ENCODE assay signal across 21 cellular contexts in genomic region chr10:5618042-5618441, GRCh38. TPM values are rescaled to one million over a fixed set of nuclear protein-coding genes. Genes with fewer than 3 reads are reported as not detected.
DNase-seq lines count a peak whose midpoint lies in the region; ATAC-seq and TF ChIP-seq lines count a peak whose summit lies in the region.
"Had no signal": no experiment of that assay in that cellular context is flagged by ENCODE, and none has a peak within 500 bp of the region (broad histone marks: within the 10 kb centered on the region; RNA-seq: fewer than 3 reads in every experiment).

No MANE protein-coding gene starts in this region.

- H3K9me3 Mint-ChIP-seq in MCF 10A (ENCODE audit: unreplicated experiment) = no peaks in the 10 kb centered on the region
- H3K9me3 Mint-ChIP-seq: activated CD4-positive, alpha-beta memory T cell treated with anti-CD3 and anti-CD28 coated beads for 36 hours; activated naive CD8-positive, alpha-beta T cell treated with anti-CD3 and anti-CD28 coated beads, Interleukin-2, amount 10 ng/mL, durations not matched to agents 7 days and 5 days; activated T-helper 2 cell treated with anti-CD3 and anti-CD28 coated beads, Interferon-gamma antibody, Interleukin-2, Interleukin-4, amounts not matched to agents 10 μg/mL and 5 μg/mL and 100 μg/mL, durations not matched to agents 14 hours and 24 hours and 36 hours had no signal

- H2BK120ac ChIP-seq in IMR-90 (ENCODE audit: low read depth, low read length) = no peak overlapping the region

- H2BK20ac ChIP-seq in IMR-90 (ENCODE audit: low read depth, low read length) = no peak overlapping the region

- H3K79me1 ChIP-seq in IMR-90 (ENCODE audit: low read depth in 1 of 2, low read length in 2 of 2) = no peaks in the 10 kb centered on the region

- no peak overlapping the region for H3K56ac ChIP-seq in IMR-90 (ENCODE audit: extremely low read depth, insufficient read depth, low read length)

- no peak overlapping the region for H3K9ac ChIP-seq in IMR-90 (ENCODE audit: low read depth, low read length)
- no peak overlapping the region for H3K9ac ChIP-seq in smooth muscle cell (ENCODE audit: low read depth)

- H3K27me3 ChIP-seq in IMR-90 (ENCODE audit: control insufficient read depth, insufficient read depth, low read length) (no peaks in the 10 kb centered on the region), hepatocyte (no peaks in the 10 kb centered on the region), smooth muscle cell (ENCODE audit: low read depth) (no peaks in the 10 kb centered on the region), upper lobe of right lung (no peaks in the 10 kb centered on the region)
- H3K27me3 ChIP-seq: BE2C, gastroesophageal sphincter, tibial nerve had no signal

- no peak overlapping the region for H3K14ac ChIP-seq in IMR-90 (replicated peaks; ENCODE audit: low read depth, low read length)

- H2AFZ ChIP-seq in IMR-90 (replicated peaks; ENCODE audit: low read length, poor library complexity) = no peak overlapping the region
- H2AFZ ChIP-seq in hepatocyte = no peak overlapping the region
- no peak overlapping the region for H2AFZ ChIP-seq in smooth muscle cell (ENCODE audit: low read depth)

- CTCF ChIA-PET in IMR-90 (lab: Yijun Ruan, JAX) = interaction anchor here (0.6 kb wide), 1 partner anchor 32 kb away, joined by 3 read pairs; no protein-coding TSS in a partner anchor
- CTCF ChIA-PET in MCF 10A (lab: Yijun Ruan, JAX) = interaction anchor here (0.5 to 15.6 kb wide), 9 partner anchors 12 to 803 kb away, joined by 3 to 264 read pairs (median 3); no protein-coding TSS in a partner anchor
- CTCF ChIA-PET in GM10248 (lab: Yijun Ruan, JAX) = interaction anchor here (1.5 to 8.2 kb wide), 2 partner anchors 14 to 177 kb away, joined by 3 to 73 read pairs; no protein-coding TSS in a partner anchor

- intact Hi-C loops in IMR-90 (cut with micrococcal nuclease) (no loop called here), MCF 10A (cut with micrococcal nuclease) (loop anchor here (1.0 kb wide), 1 partner anchor 22 kb away; no protein-coding TSS in a partner anchor), upper lobe of right lung (cut with DNase I) (no loop called here)

- H3K4me1 ChIP-seq in IMR-90 (ENCODE audit: control insufficient read depth, insufficient read depth, low read length) = peaks cover 11% of the 10 kb centered on the region
- peaks cover 37% of the 10 kb centered on the region for H3K4me1 ChIP-seq in hepatocyte (ENCODE audit: insufficient read depth)
- H3K4me1 ChIP-seq in smooth muscle cell (ENCODE audit: low read depth) = peaks cover 23% of the 10 kb centered on the region
- H3K4me1 ChIP-seq in upper lobe of right lung = peaks cover 4% of the 10 kb centered on the region
- H3K4me1 ChIP-seq: BE2C had no signal

- ATAC-seq in IMR-90 (ENCODE audit: low read depth) (no peak), upper lobe of right lung (no peak)
- ATAC-seq: stimulated activated naive CD8-positive, alpha-beta T cell treated with anti-CD3 and anti-CD28 coated beads, Interleukin-15, Interleukin-2, amounts not matched to agents 100 U/mL and 50 U/mL, for 24 hours had no signal

- no peak overlapping the region for H4K91ac ChIP-seq in IMR-90 (ENCODE audit: insufficient read depth, low read depth, low read length)

- no peak overlapping the region for H2BK5ac ChIP-seq in IMR-90 (ENCODE audit: low read depth, low read length, poor library complexity, severe bottlenecking)

- no peak for TF ChIP-seq POLR2A in IMR-90 (IDR thresholded peaks at IDR 0.05; ENCODE audit: low read depth, low read length)

- H2AK5ac ChIP-seq in IMR-90 (ENCODE audit: low read depth, low read length) = peak overlapping the region; percentile 54; the same call in 1 of the 2 replicates

- no peak overlapping the region for H4K8ac ChIP-seq in IMR-90 (ENCODE audit: low read depth in 2 of 2, low read length in 2 of 2)

- H3F3A ChIP-seq in smooth muscle cell (ENCODE audit: low read depth) = no peaks in the 10 kb centered on the region

- H3K27ac ChIP-seq in IMR-90 (ENCODE audit: insufficient read depth, low read length) = no peak overlapping the region
- peak overlapping the region; percentile 76 for H3K27ac ChIP-seq in hepatocyte
- peak overlapping the region; percentile 48 for H3K27ac ChIP-seq in smooth muscle cell (ENCODE audit: low read depth)
- H3K27ac ChIP-seq in upper lobe of right lung = no peak overlapping the region

- H4K20me1 ChIP-seq in IMR-90 (ENCODE audit: insufficient read depth, low read length) (no peaks in the 10 kb centered on the region), hepatocyte (ENCODE audit: insufficient read depth, poor library complexity, severe bottlenecking) (no peaks in the 10 kb centered on the region), smooth muscle cell (ENCODE audit: low read depth) (no peaks in the 10 kb centered on the region)

- peaks cover 5% of the 10 kb centered on the region for H3K36me3 Mint-ChIP-seq in MCF 10A (ENCODE audit: insufficient read depth, unreplicated experiment)
- H3K36me3 Mint-ChIP-seq: activated CD4-positive, alpha-beta memory T cell treated with anti-CD3 and anti-CD28 coated beads for 36 hours; activated naive CD8-positive, alpha-beta T cell treated with anti-CD3 and anti-CD28 coated beads, Interleukin-2, amount 10 ng/mL, durations not matched to agents 7 days and 5 days had no signal

- no peaks in the 10 kb centered on the region for H3K9me2 ChIP-seq in hepatocyte (replicated peaks; ENCODE audit: insufficient read depth)

- dilution Hi-C loops in IMR-90 (cut with HindIII; ENCODE audit: low sequenced_read_pairs, unreplicated experiment) = no loop called here

- no peaks in the 10 kb centered on the region for H3K27me3 Mint-ChIP-seq in MCF 10A (ENCODE audit: insufficient read depth, unreplicated experiment)

- H3K27ac Mint-ChIP-seq in MCF 10A (ENCODE audit: low read depth, unreplicated experiment) = peak overlapping the region; percentile 86
- H3K27ac Mint-ChIP-seq: activated CD4-positive, alpha-beta memory T cell treated with anti-CD3 and anti-CD28 coated beads for 36 hours; activated naive CD8-positive, alpha-beta T cell treated with anti-CD3 and anti-CD28 coated beads, Interleukin-2, amount 10 ng/mL, durations not matched to agents 7 days and 5 days; activated T-helper 2 cell treated with anti-CD3 and anti-CD28 coated beads, Interferon-gamma antibody, Interleukin-2, Interleukin-4, amounts not matched to agents 10 μg/mL and 5 μg/mL and 100 μg/mL, durations not matched to agents 14 hours and 24 hours and 36 hours had no signal

- peak overlapping the region; percentile 35 for H3K4me3 Mint-ChIP-seq in MCF 10A (ENCODE audit: unreplicated experiment)
- H3K4me3 Mint-ChIP-seq: activated CD4-positive, alpha-beta memory T cell treated with anti-CD3 and anti-CD28 coated beads for 36 hours; activated naive CD8-positive, alpha-beta T cell treated with anti-CD3 and anti-CD28 coated beads, Interleukin-2, amount 10 ng/mL, durations not matched to agents 7 days and 5 days had no signal

- H3K36me3 ChIP-seq in IMR-90 (ENCODE audit: control insufficient read depth, insufficient read depth, low read length) (no peaks in the 10 kb centered on the region), hepatocyte (replicated peaks; ENCODE audit: insufficient read depth, low read depth) (no peaks in the 10 kb centered on the region), smooth muscle cell (ENCODE audit: low read depth) (no peaks in the 10 kb centered on the region), upper lobe of right lung (no peaks in the 10 kb centered on the region)
- H3K36me3 ChIP-seq: BE2C, gastroesophageal sphincter, tibial nerve had no signal

- POLR2A ChIA-PET in IMR-90 (lab: Charles Lee; ENCODE audit: unreplicated experiment) (no interaction called here), MCF 10A (lab: Yijun Ruan, JAX) (interaction anchor here (0.7 to 8.4 kb wide), 16 partner anchors 8 to 175 kb away, joined by 3 to 61 read pairs (median 7); partner anchors contain the start of gene TASOR2), GM10248 (lab: Yijun Ruan, JAX) (no interaction called here)

- no peak overlapping the region for H2BK15ac ChIP-seq in IMR-90 (ENCODE audit: low read depth, low read length)

- in situ Hi-C loops in IMR-90 (cut with MboI; ENCODE audit: low sequenced_read_pairs) = loop anchor here (25.0 kb wide), 1 partner anchor 781 kb away; the partner anchor contains the start of gene AKR1E2

- peaks cover 7% of the 10 kb centered on the region; the same call in 1 of the 2 replicates for H3K9me1 ChIP-seq in IMR-90 (ENCODE audit: insufficient read depth, low read length)

- BruUV-seq in IMR-90 (replicated peaks; lab: Mats Ljungman, UMichigan) = no TSS peak
- no TSS peak for BruUV-seq in MCF 10A (replicated peaks; lab: Mats Ljungman, UMichigan)

- H2AK9ac ChIP-seq in IMR-90 (replicated peaks; ENCODE audit: low read depth, low read length, poor library complexity) = peak overlapping the region; percentile 62

- no peak for TF ChIP-seq RAD21 in IMR-90 (IDR thresholded peaks at IDR 0.05; ENCODE audit: low read length)

- no peaks in the 10 kb centered on the region for H3K79me2 ChIP-seq in hepatocyte
- H3K79me2 ChIP-seq in smooth muscle cell (ENCODE audit: low read depth) = no peaks in the 10 kb centered on the region

- TF ChIP-seq CTCF in IMR-90 (conservative IDR thresholded peaks at IDR 0.05; ENCODE audit: low read depth, low read length) = no peak
- TF ChIP-seq CTCF in MCF 10A (IDR thresholded peaks at IDR 0.05; ENCODE audit: unreplicated experiment) = no peak
- TF ChIP-seq CTCF in hepatocyte (IDR thresholded peaks at IDR 0.05; ENCODE audit: poor library complexity) = no peak
- no peak for TF ChIP-seq CTCF in smooth muscle cell (IDR thresholded peaks at IDR 0.05; ENCODE audit: borderline replicate concordance, insufficient read depth, poor library complexity, severe bottlenecking)
- no peak for TF ChIP-seq CTCF in GM10248 (IDR thresholded peaks at IDR 0.05; ENCODE audit: control extremely low read depth, extremely low read depth, low read depth, missing control alignments)
- no peak for TF ChIP-seq CTCF in upper lobe of right lung (IDR thresholded peaks at IDR 0.05)

- H3K4me2 ChIP-seq in IMR-90 (ENCODE audit: low read depth, low read length) (no peak overlapping the region), hepatocyte (no peak overlapping the region), smooth muscle cell (no peak overlapping the region)

- no peak overlapping the region for H4K5ac ChIP-seq in IMR-90 (ENCODE audit: low read depth, low read length)

- H3K4me3 ChIP-seq in IMR-90 (ENCODE audit: insufficient read depth, low read depth, low read length) (no peak overlapping the region), hepatocyte (no peak overlapping the region), smooth muscle cell (no peak overlapping the region), upper lobe of right lung (no peak overlapping the region)
- H3K4me3 ChIP-seq: gastroesophageal sphincter, tibial nerve had no signal

- WGBS in IMR-90 (ENCODE audit: extremely low coverage in 2 of 2, insufficient read length in 1 of 2), 2 experiments = 100% methylated on average over 2 of the region's 8 CpGs; no CpG with 5 or more reads in 1 of the 2 experiments
- 84% methylated on average over 8 of the region's 8 CpGs for WGBS in hepatocyte (ENCODE audit: low lambda C conversion rate, missing lambda C conversion rate)
- 71% methylated on average over 8 of the region's 8 CpGs for WGBS in smooth muscle cell (ENCODE audit: low lambda C conversion rate)

- no peak for DNase-seq in IMR-90
- DNase-seq in MCF 10A (ENCODE audit: unreplicated experiment) = peak; percentile 51
- DNase-seq in hepatocyte (ENCODE audit: low spot score) = no peak
- DNase-seq in smooth muscle cell (lab: John Stamatoyannopoulos, UW; ENCODE audit: unreplicated experiment) = no peak
- no peak for DNase-seq in effector CD4-positive, alpha-beta T cell
- DNase-seq in GM10248 (ENCODE audit: extremely low spot score) = no peak
- no peak for DNase-seq in upper lobe of right lung
- DNase-seq in HUDEP-2 (lab: John Stamatoyannopoulos, UW; ENCODE audit: unreplicated experiment in 76 of 76) = no peak
- DNase-seq: activated CD4-positive, alpha-beta memory T cell treated with anti-CD3 and anti-CD28 coated beads for 36 hours; activated naive CD8-positive, alpha-beta T cell treated with anti-CD3 and anti-CD28 coated beads, Interleukin-2, amount 10 ng/mL, durations not matched to agents 7 days and 5 days; BE2C; effector memory CD4-positive, alpha-beta T cell; GDM1; NCI-H1694 treated with DMSO at 0.1 percent for 48 hours; NCI-H82; OCI-M1; SHP77 treated with DMSO at 0.1 percent for 48 hours; stimulated activated naive CD8-positive, alpha-beta T cell treated with anti-CD3 and anti-CD28 coated beads, Interleukin-15, Interleukin-2, amounts not matched to agents 100 U/mL and 50 U/mL, for 24 hours had no signal

- H3K18ac ChIP-seq in IMR-90 (ENCODE audit: low read depth, low read length) = no peak overlapping the region

- no peak overlapping the region for H3K23ac ChIP-seq in IMR-90 (ENCODE audit: low read depth, low read length)

- no peak overlapping the region for H3K4ac ChIP-seq in IMR-90 (ENCODE audit: low read depth, low read length)

- H3K9me3 ChIP-seq in IMR-90 (ENCODE audit: control insufficient read depth, insufficient read depth, low read length) (no peaks in the 10 kb centered on the region), hepatocyte (ENCODE audit: low read depth) (no peaks in the 10 kb centered on the region), smooth muscle cell (replicated peaks; ENCODE audit: low read depth) (no peaks in the 10 kb centered on the region), upper lobe of right lung (no peaks in the 10 kb centered on the region)
- H3K9me3 ChIP-seq: BE2C, gastroesophageal sphincter, tibial nerve had no signal

- H3K4me1 Mint-ChIP-seq in MCF 10A (ENCODE audit: insufficient read depth, unreplicated experiment) = peaks cover 43% of the 10 kb centered on the region
- H3K4me1 Mint-ChIP-seq: activated naive CD8-positive, alpha-beta T cell treated with anti-CD3 and anti-CD28 coated beads, Interleukin-2, amount 10 ng/mL, durations not matched to agents 7 days and 5 days had no signal

RNA-seq across cellular contexts. Expression of gene ASB13, which starts 48.4 kb away (rescaled TPM):
- total RNA-seq in IMR-90 (2012; rRNA removed) = 6.3 and 6.4 TPM in 2 replicates
- 3.9 and 4.6 TPM in 2 replicates for polyA plus RNA-seq in IMR-90 (2012; rRNA removed)
- polyA plus RNA-seq in IMR-90 (2012; cell fraction: cytosol; rRNA removed) = 3.7 and 5.1 TPM in 2 replicates
- polyA plus RNA-seq in IMR-90 (2012; cell fraction: nucleus; rRNA removed; ENCODE audit: low replicate concordance) = 3.2 and 5.1 TPM in 2 replicates
- total RNA-seq in MCF 10A (2022) = 16.3 and 20.7 TPM in 2 replicates
- total RNA-seq in hepatocyte = 9.2 and 18.1 TPM in 2 replicates
- polyA plus RNA-seq in hepatocyte = 8.8 and 16.9 TPM in 2 replicates
- 12.6 and 22.6 TPM in 2 replicates for total RNA-seq in smooth muscle cell
- 26.4 and 34.7 TPM in 2 replicates for polyA plus RNA-seq in smooth muscle cell
- 23.0 TPM for total RNA-seq in upper lobe of right lung

Comparison
In these comparisons a context has a peak if more than half of its experiments do, and no peak if none do; other contexts are left out.
1. H3K27ac ChIP-seq: peak in hepatocyte (single experiment) and smooth muscle cell (single experiment); none in IMR-90 (single experiment) and upper lobe of right lung (single experiment).